In the genomic region with DNA sequence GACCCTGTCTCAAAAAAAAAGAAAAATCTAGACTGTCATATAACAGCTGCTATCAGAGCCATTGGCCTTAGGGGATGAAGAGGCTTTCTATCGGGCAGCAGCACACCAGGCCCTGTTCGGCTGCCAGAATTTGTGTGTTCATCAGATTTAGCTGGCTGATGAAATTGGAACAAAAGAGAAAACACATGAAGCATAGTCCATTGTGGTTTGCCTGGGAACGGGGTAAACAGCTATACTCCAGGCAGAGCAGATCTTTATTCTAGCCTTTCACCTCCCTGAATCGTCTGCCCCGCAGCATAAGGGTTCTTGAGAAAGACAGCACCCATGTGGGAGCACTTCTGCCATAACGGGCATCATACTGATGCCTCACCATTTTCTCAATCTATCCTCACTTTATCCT, we compare ENCODE assay signal across 22 cellular contexts. TPM values are rescaled to one million over a fixed set of nuclear protein-coding genes. Genes with fewer than 3 reads are reported as not detected.
"Had no signal": no experiment of that assay in that cellular context is flagged by ENCODE, and none has a peak within 500 bp of the region (broad histone marks: within the 10 kb centered on the region; RNA-seq: fewer than 3 reads in every experiment).

No MANE protein-coding gene starts in this region.

- H3K27ac Mint-ChIP-seq: activated CD4-positive, alpha-beta T cell treated with anti-CD3 and anti-CD28 coated beads, Interleukin-2, amount 10 ng/mL, durations not matched to agents 24 days and 14 days; stimulated activated effector memory CD8-positive, alpha-beta T cell treated with anti-CD3 and anti-CD28 coated beads, Interleukin-12 subunit alpha, Interleukin-12 subunit beta, amount 100 ng/mL, for 72 hours had no signal

- H3K36me3 ChIP-seq: esophagus squamous epithelium, pancreas, right lobe of liver, upper lobe of right lung had no signal

- H3K27ac ChIP-seq: esophagus squamous epithelium, pancreas, right lobe of liver, upper lobe of right lung had no signal

- H3K36me3 Mint-ChIP-seq: activated naive CD8-positive, alpha-beta T cell; naive B cell; stimulated activated effector memory CD8-positive, alpha-beta T cell treated with anti-CD3 and anti-CD28 coated beads, Interleukin-12 subunit alpha, Interleukin-12 subunit beta, amount 100 ng/mL, for 72 hours had no signal

- FAIRE-seq: frontal cortex, pancreas had no signal

- H3K4me1 ChIP-seq: esophagus squamous epithelium, pancreas, right lobe of liver, upper lobe of right lung had no signal

- H3K27me3 ChIP-seq: esophagus squamous epithelium, right lobe of liver, upper lobe of right lung had no signal

- H3K4me3 Mint-ChIP-seq: activated CD4-positive, alpha-beta T cell treated with anti-CD3 and anti-CD28 coated beads, Interleukin-2, amount 10 ng/mL, durations not matched to agents 24 days and 14 days; activated naive CD8-positive, alpha-beta T cell had no signal

- DNase-seq: activated CD4-positive, alpha-beta T cell treated with anti-CD3 and anti-CD28 coated beads, Interleukin-2, amount 10 ng/mL, durations not matched to agents 24 days and 14 days; activated CD4-positive, CD25-positive, alpha-beta regulatory T cell; activated CD8-positive, alpha-beta memory T cell treated with anti-CD3 and anti-CD28 coated beads, Interleukin-2, amount 50 U/mL, for 48 hours; activated gamma-delta T cell treated with Interleukin-2 at 50 U/mL for 16 hours; amniotic stem cell; effector memory CD8-positive, alpha-beta T cell; esophagus squamous epithelium; left ventricle myocardium superior; naive B cell; pancreas; stimulated activated CD4-positive, alpha-beta T cell treated with anti-CD3 and anti-CD28 coated beads, Interleukin-4, amount 100 ng/mL, for 24 hours; T-helper 9 cell; upper lobe of right lung had no signal

- H3K9me3 Mint-ChIP-seq: activated CD4-positive, alpha-beta T cell treated with anti-CD3 and anti-CD28 coated beads, Interleukin-2, amount 10 ng/mL, durations not matched to agents 24 days and 14 days; effector memory CD8-positive, alpha-beta T cell had no signal

- H3K27me3 Mint-ChIP-seq: activated CD4-positive, alpha-beta T cell treated with anti-CD3 and anti-CD28 coated beads, Interleukin-2, amount 10 ng/mL, durations not matched to agents 24 days and 14 days; activated naive CD8-positive, alpha-beta T cell; effector memory CD8-positive, alpha-beta T cell; naive B cell had no signal

- H3K4me3 ChIP-seq: esophagus squamous epithelium, pancreas, right lobe of liver, smooth muscle cell, upper lobe of right lung had no signal

- H3K9me3 ChIP-seq: esophagus squamous epithelium, pancreas, right lobe of liver, upper lobe of right lung had no signal

- ATAC-seq: effector memory CD8-positive, alpha-beta T cell; left ventricle myocardium superior; pancreas; stimulated activated effector memory CD8-positive, alpha-beta T cell treated with anti-CD3 and anti-CD28 coated beads, Interleukin-12 subunit alpha, Interleukin-12 subunit beta, amount 100 ng/mL, for 72 hours; upper lobe of right lung had no signal

RNA-seq across cellular contexts. Expression of gene TKTL1, which starts 11.6 kb away (rescaled TPM):
- total RNA-seq: activated CD4-positive, alpha-beta T cell treated with anti-CD3 and anti-CD28 coated beads, Interleukin-2, amount 10 ng/mL, durations not matched to agents 24 days and 14 days; esophagus squamous epithelium; kidney epithelial cell; pancreas; smooth muscle cell; upper lobe of right lung had no signal
- polyA plus RNA-seq: pancreas, smooth muscle cell had no signal

RNA-seq across cellular contexts. Expression of gene TEX28, which starts 12.3 kb away (rescaled TPM):
- total RNA-seq: activated CD4-positive, alpha-beta T cell treated with anti-CD3 and anti-CD28 coated beads, Interleukin-2, amount 10 ng/mL, durations not matched to agents 24 days and 14 days; cardiac septum; esophagus squamous epithelium; frontal cortex; kidney epithelial cell; left ventricle myocardium superior; mononuclear cell; pancreas; right lobe of liver; smooth muscle cell; upper lobe of right lung had no signal
- polyA plus RNA-seq: pancreas, smooth muscle cell had no signal

RNA-seq across cellular contexts. Expression of gene OPN1MW3, which starts 49.8 kb away (rescaled TPM):
- total RNA-seq: activated CD4-positive, alpha-beta T cell treated with anti-CD3 and anti-CD28 coated beads, Interleukin-2, amount 10 ng/mL, durations not matched to agents 24 days and 14 days; cardiac septum; dermis microvascular lymphatic vessel endothelial cell; esophagus squamous epithelium; frontal cortex; kidney epithelial cell; left ventricle myocardium superior; mononuclear cell; pancreas; right lobe of liver; smooth muscle cell; upper lobe of right lung had no signal
- polyA plus RNA-seq: pancreas, smooth muscle cell had no signal
